Comparison of ENCODE assay signal across 1 cellular context in the genomic region with DNA sequence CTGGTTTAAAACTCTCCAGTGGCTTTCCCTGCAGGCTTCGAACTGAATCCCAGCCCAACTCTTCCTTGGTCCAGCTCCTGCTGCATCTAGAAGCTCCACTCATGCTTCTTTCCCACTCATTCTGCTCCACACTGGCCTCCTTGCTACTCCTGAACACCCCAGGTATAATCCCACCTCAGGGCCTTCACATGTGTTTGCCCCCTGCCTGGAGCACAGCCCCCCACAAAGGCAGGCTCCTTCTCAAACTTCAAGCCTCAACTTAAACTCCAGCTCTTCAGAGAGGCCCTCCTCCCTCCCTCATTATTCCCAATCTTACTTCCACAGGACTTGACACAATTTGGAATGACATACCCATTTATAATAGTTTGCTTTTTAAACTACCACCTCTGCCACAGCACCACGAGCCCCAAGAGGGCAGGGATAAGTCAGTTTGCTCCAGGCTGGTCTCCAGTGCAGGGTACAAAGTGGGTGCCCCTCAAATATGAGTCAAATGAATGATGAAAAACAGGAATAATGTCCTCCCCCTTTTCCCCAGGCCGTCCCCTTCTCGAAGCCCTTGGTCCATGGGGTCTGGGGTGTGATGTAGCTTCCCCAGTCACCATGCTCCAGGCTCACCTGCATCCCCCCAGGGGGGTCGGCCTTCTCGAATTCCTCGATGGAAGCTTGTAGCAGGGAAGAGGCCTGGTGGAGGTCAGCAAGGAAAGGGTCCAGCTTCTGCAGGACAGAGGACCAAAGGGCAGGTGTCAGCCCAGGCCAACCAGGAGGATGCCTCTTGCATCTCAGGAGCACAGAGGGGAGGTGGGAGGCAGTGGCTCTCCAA.
TF ChIP-seq lines count a peak whose summit lies in the region.

No MANE protein-coding gene starts in this region.

TF ChIP-seq in HEK293, 187 proteins besides CTCF, POLR2A, EP300 and RAD21:
- TF ChIP-seq ZNF580 (tag by site-specific recombination; IDR thresholded peaks at IDR 0.05) (no peak), GLIS2 (tag by site-specific recombination; IDR thresholded peaks at IDR 0.05) (peak; percentile 48), ZSCAN23 (tag by site-specific recombination; IDR thresholded peaks at IDR 0.05) (no peak), ZNF529 (tag by site-specific recombination; IDR thresholded peaks at IDR 0.05; ENCODE audit: insufficient replicate concordance) (no peak), ZNF514 (tag by site-specific recombination; IDR thresholded peaks at IDR 0.05) (no peak), ZNF645 (tag by site-specific recombination; IDR thresholded peaks at IDR 0.05) (no peak)
- TF ChIP-seq, protein P1, sequence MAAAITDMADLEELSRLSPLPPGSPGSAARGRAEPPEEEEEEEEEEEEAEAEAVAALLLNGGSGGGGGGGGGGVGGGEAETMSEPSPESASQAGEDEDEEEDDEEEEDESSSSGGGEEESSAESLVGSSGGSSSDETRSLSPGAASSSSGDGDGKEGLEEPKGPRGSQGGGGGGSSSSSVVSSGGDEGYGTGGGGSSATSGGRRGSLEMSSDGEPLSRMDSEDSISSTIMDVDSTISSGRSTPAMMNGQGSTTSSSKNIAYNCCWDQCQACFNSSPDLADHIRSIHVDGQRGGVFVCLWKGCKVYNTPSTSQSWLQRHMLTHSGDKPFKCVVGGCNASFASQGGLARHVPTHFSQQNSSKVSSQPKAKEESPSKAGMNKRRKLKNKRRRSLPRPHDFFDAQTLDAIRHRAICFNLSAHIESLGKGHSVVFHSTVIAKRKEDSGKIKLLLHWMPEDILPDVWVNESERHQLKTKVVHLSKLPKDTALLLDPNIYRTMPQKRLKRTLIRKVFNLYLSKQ (tag by site-specific recombination; IDR thresholded peaks at IDR 0.05; ENCODE audit: borderline replicate concordance), result no peak
